10 cellular contexts compared by ENCODE assay signal in the genomic region with DNA sequence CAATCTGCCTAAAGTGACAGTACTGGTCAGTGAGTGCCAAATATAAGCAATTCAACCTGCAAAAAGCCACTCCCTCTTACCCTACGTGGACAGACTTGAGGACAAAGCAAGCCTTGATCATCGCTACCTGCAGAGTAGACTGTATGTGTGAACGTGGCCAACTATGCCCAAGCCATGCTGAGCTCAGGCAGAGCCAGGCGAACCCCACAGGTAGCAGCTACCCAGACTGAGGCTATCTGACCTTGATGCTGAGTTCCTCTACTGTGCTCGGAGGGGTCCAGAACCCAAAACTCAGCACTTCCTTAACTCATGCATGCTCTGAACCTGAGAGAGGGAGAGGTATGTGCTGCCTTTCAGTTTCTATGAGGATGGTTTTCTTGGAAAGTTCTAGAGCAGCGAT.
"Had no signal": no experiment of that assay in that cellular context is flagged by ENCODE, and none has a peak within 500 bp of the region (broad histone marks: within the 10 kb centered on the region; RNA-seq: fewer than 3 reads in every experiment).

No MANE protein-coding gene starts in this region.

- H3K9ac ChIP-seq: GM23248 had no signal

- DNase-seq: GM23248, GOT3, H7, H9, HCEC 1CT, HFFc6 had no signal

- H3K27ac Mint-ChIP-seq: GM23338, HFFc6 had no signal

- H2AFZ ChIP-seq: GM23248, GM23338 had no signal

- H3K4me1 ChIP-seq: HAP-1 had no signal

- H3K9me3 Mint-ChIP-seq: GM23338, H9 had no signal

- FAIRE-seq: H1, H54 had no signal

- H3K4me3 Mint-ChIP-seq: GM23338, H9, HFFc6 had no signal

- H3K4me2 ChIP-seq: GM23338 had no signal

- H3K4me3 ChIP-seq: GM23248, GM23338, HAP-1 had no signal

- H3K9me3 ChIP-seq: HAP-1 had no signal

- H3K36me3 ChIP-seq: HAP-1 had no signal

- H3K27ac ChIP-seq: GM23248 had no signal
